In genomic region chr1:25695066-25695990, GRCh38 we compare ENCODE assay signal across 8 cellular contexts.
A peak's percentile ranks its signal among the peaks of the same experiment; 100 is the strongest.
DNase-seq lines count a peak whose midpoint lies in the region; ATAC-seq and TF ChIP-seq lines count a peak whose summit lies in the region.

No MANE protein-coding gene starts in this region.

- H3K4me3 ChIP-seq in MM.1S (ENCODE audit: low read length) = no peak overlapping the region

- ATAC-seq in HG02938 (IDR thresholded peaks at IDR 0.05; ENCODE audit: unreplicated experiment) = no peak

- peak overlapping the region; percentile 69 for H3K27ac ChIP-seq in temporal lobe (ENCODE audit: low read depth, low read length)
- H3K27ac ChIP-seq in MM.1S (ENCODE audit: low read length) = no peak overlapping the region

- H3K9me3 ChIP-seq in MM.1S (replicated peaks; ENCODE audit: insufficient read depth, low read length) = no peaks in the 10 kb centered on the region

- H4K20me1 ChIP-seq in MM.1S (ENCODE audit: insufficient read depth, low read length) = no peaks in the 10 kb centered on the region

- H3K4me2 ChIP-seq in MM.1S (ENCODE audit: low read depth, low read length) = no peak overlapping the region

- DNase-seq in stimulated activated CD4-positive, alpha-beta T cell treated with anti-CD3 and anti-CD28 coated beads, Interleukin-15, amount 100 ng/mL, for 24 hours = peak; percentile 34
- DNase-seq in stimulated activated CD4-positive, alpha-beta T cell treated with anti-CD3 and anti-CD28 coated beads, Interleukin-2, amount 100 ng/mL, for 48 hours = no peak
- DNase-seq in brain pericyte (ENCODE audit: low read depth, low spot score) = peak; percentile 88
- peak; percentile 81 for DNase-seq in kidney tubule cell (ENCODE audit: low spot score)
- no peak for DNase-seq in NCI-H2227 treated with DMSO at 0.1 percent for 48 hours (lab: John Stamatoyannopoulos, UW)
- DNase-seq in MM.1S = no peak

- no peak overlapping the region for H2AFZ ChIP-seq in MM.1S (ENCODE audit: low read length)

- 0 out of 2 replicates have a peak, but pooled peaks cover 4% of the 10 kb centered on the region for H3K4me1 ChIP-seq in MM.1S (ENCODE audit: low read length)

- no peaks in the 10 kb centered on the region for H3K27me3 ChIP-seq in MM.1S (replicated peaks; ENCODE audit: insufficient read depth, low read length)

- H3F3A ChIP-seq in MM.1S (ENCODE audit: insufficient read depth, low read length) = no peaks in the 10 kb centered on the region

- H3K9me2 ChIP-seq in MM.1S (replicated peaks; ENCODE audit: insufficient read depth, low read length) = no peaks in the 10 kb centered on the region

- H3K36me3 ChIP-seq in MM.1S (replicated peaks; ENCODE audit: insufficient read depth, low read length) = no peaks in the 10 kb centered on the region

- no peaks in the 10 kb centered on the region; the same call in 1 of the 2 replicates for H3K79me2 ChIP-seq in MM.1S (ENCODE audit: low read length)

- H3K9ac ChIP-seq in MM.1S (ENCODE audit: low read length) = no peak overlapping the region

- no peak for TF ChIP-seq CTCF in MM.1S (IDR thresholded peaks at IDR 0.05; ENCODE audit: low read length)

Comparison
In these comparisons a context has a peak if more than half of its experiments do, and no peak if none do; other contexts are left out.
1. DNase-seq: peak in stimulated activated CD4-positive, alpha-beta T cell treated with anti-CD3 and anti-CD28 coated beads, Interleukin-15, amount 100 ng/mL, for 24 hours (single experiment), brain pericyte (single experiment) and kidney tubule cell (single experiment); none in stimulated activated CD4-positive, alpha-beta T cell treated with anti-CD3 and anti-CD28 coated beads, Interleukin-2, amount 100 ng/mL, for 48 hours (0 of 2), NCI-H2227 treated with DMSO at 0.1 percent for 48 hours (single experiment) and MM.1S (single experiment).